In genomic region chr17:55414983-55415382, GRCh38 we compare ENCODE assay signal across 28 cellular contexts. TPM values are rescaled to one million over a fixed set of nuclear protein-coding genes. Genes with fewer than 3 reads are reported as not detected.
DNase-seq lines count a peak whose midpoint lies in the region; ATAC-seq and TF ChIP-seq lines count a peak whose summit lies in the region.
"Had no signal": no experiment of that assay in that cellular context is flagged by ENCODE, and none has a peak within 500 bp of the region (broad histone marks: within the 10 kb centered on the region; RNA-seq: fewer than 3 reads in every experiment).

No MANE protein-coding gene starts in this region.

- H3K4me3 Mint-ChIP-seq in stimulated activated naive CD8-positive, alpha-beta T cell treated with anti-CD3 and anti-CD28 coated beads, Interleukin-15, Interleukin-2, amounts not matched to agents 100 ng/mL and 50 ng/mL, for 24 hours, result peak overlapping the region; percentile 55
- no peak overlapping the region for H3K4me3 Mint-ChIP-seq in T-helper 17 cell
- peak overlapping the region in 7 of 10 donors; percentile 13 to 61 (median 43) for H3K4me3 Mint-ChIP-seq in naive thymus-derived CD8-positive, alpha-beta T cell
- H3K4me3 Mint-ChIP-seq: activated CD4-positive, alpha-beta T cell treated with anti-CD3 and anti-CD28 coated beads, Interleukin-2, amount 10 ng/mL, durations not matched to agents 24 days and 14 days; activated naive CD4-positive, alpha-beta T cell treated with anti-CD3 and anti-CD28 coated beads for 36 hours; activated T-helper 1 cell treated with anti-CD3 and anti-CD28 coated beads, Interleukin-12 subunit alpha, Interleukin-12 subunit beta, Interleukin-2, Interleukin-4 antibody, amounts not matched to agents 30 ng/mL and 10 ng/mL and 1 ng/mL, durations not matched to agents 14 hours and 24 hours and 36 hours; memory B cell; neural crest cell had no signal

- H3K4me1 Mint-ChIP-seq in stimulated activated naive CD8-positive, alpha-beta T cell treated with anti-CD3 and anti-CD28 coated beads, Interleukin-15, Interleukin-2, amounts not matched to agents 100 ng/mL and 50 ng/mL, for 24 hours (ENCODE audit: low read depth), result peaks cover 58% of the 10 kb centered on the region
- peaks cover 36% of the 10 kb centered on the region for H3K4me1 Mint-ChIP-seq in T-helper 17 cell
- H3K4me1 Mint-ChIP-seq in naive thymus-derived CD8-positive, alpha-beta T cell, result peaks cover 32 to 58% (median 52%) of the 10 kb centered on the region in 4 donors

- no peak for ATAC-seq in stimulated activated naive CD8-positive, alpha-beta T cell treated with anti-CD3 and anti-CD28 coated beads, Interleukin-15, Interleukin-2, amounts not matched to agents 100 U/mL and 50 U/mL, for 24 hours
- ATAC-seq in T-helper 17 cell (no peak), HG02588 (IDR thresholded peaks at IDR 0.05; ENCODE audit: unreplicated experiment) (no peak)
- no peak for ATAC-seq in naive thymus-derived CD8-positive, alpha-beta T cell
- ATAC-seq: gastroesophageal sphincter, left colon, pancreas had no signal

- H3K27ac Mint-ChIP-seq in stimulated activated naive CD8-positive, alpha-beta T cell treated with anti-CD3 and anti-CD28 coated beads, Interleukin-15, Interleukin-2, amounts not matched to agents 100 ng/mL and 50 ng/mL, for 24 hours, result no peak overlapping the region
- peak overlapping the region; percentile 66 for H3K27ac Mint-ChIP-seq in T-helper 17 cell
- H3K27ac Mint-ChIP-seq in naive thymus-derived CD8-positive, alpha-beta T cell, result peak overlapping the region in 6 of 10 donors; percentile 44 to 93 (median 74)
- H3K27ac Mint-ChIP-seq: activated CD4-positive, alpha-beta T cell treated with anti-CD3 and anti-CD28 coated beads, Interleukin-2, amount 10 ng/mL, durations not matched to agents 24 days and 14 days; activated naive CD4-positive, alpha-beta T cell treated with anti-CD3 and anti-CD28 coated beads for 36 hours; activated T-helper 1 cell treated with anti-CD3 and anti-CD28 coated beads, Interleukin-12 subunit alpha, Interleukin-12 subunit beta, Interleukin-2, Interleukin-4 antibody, amounts not matched to agents 30 ng/mL and 10 ng/mL and 1 ng/mL, durations not matched to agents 14 hours and 24 hours and 36 hours; memory B cell had no signal

- no peak for DNase-seq in stimulated activated naive CD8-positive, alpha-beta T cell treated with anti-CD3 and anti-CD28 coated beads, Interleukin-15, Interleukin-2, amounts not matched to agents 100 U/mL and 50 U/mL, for 24 hours
- no peak for DNase-seq in T-helper 17 cell
- no peak for DNase-seq in naive thymus-derived CD8-positive, alpha-beta T cell
- no peak for DNase-seq in HEK293T (ENCODE audit: extremely low spot score)
- DNase-seq in OCI-M2 (lab: John Stamatoyannopoulos, UW; ENCODE audit: unreplicated experiment), result no peak
- DNase-seq: activated CD4-positive, alpha-beta T cell treated with anti-CD3 and anti-CD28 coated beads, Interleukin-2, amount 10 ng/mL, durations not matched to agents 24 days and 14 days; activated naive CD4-positive, alpha-beta T cell treated with anti-CD3 and anti-CD28 coated beads for 36 hours; C1 segment of cervical spinal cord; DMS79 treated with DMSO at 0.1 percent for 48 hours; GDM1; hypothalamus; IMR-90; left colon; MV-4-11; NCI-H1436; pancreas; retina; stimulated activated CD4-positive, alpha-beta T cell treated with anti-CD3 and anti-CD28 coated beads, Interleukin-1b, Interleukin-23, amount 100 ng/mL, for 48 hours; T1000; transverse colon had no signal

- POLR2A ChIA-PET in naive thymus-derived CD8-positive, alpha-beta T cell (lab: Charles Lee), result interaction anchor here (0.7 kb wide), 1 partner anchor 421 kb away, joined by 4 read pairs; no protein-coding TSS in a partner anchor
- POLR2A ChIA-PET in HEK293T (lab: Yijun Ruan, JAX), result no interaction called here

- CTCF ChIA-PET in HEK293T (lab: Yijun Ruan, JAX), result no interaction called here

- peaks cover 66% of the 10 kb centered on the region for H3K36me3 Mint-ChIP-seq in stimulated activated naive CD8-positive, alpha-beta T cell treated with anti-CD3 and anti-CD28 coated beads, Interleukin-15, Interleukin-2, amounts not matched to agents 100 ng/mL and 50 ng/mL, for 24 hours (ENCODE audit: low read depth)
- H3K36me3 Mint-ChIP-seq in T-helper 17 cell (ENCODE audit: low read depth), result peaks cover 3% of the 10 kb centered on the region
- H3K36me3 Mint-ChIP-seq in naive thymus-derived CD8-positive, alpha-beta T cell, result peaks cover 0 to 35% (median 17%) of the 10 kb centered on the region in 3 donors

- H3K9me3 ChIP-seq in T-helper 17 cell (ENCODE audit: control insufficient read depth, low read length, poor library complexity, severe bottlenecking), result no peaks in the 10 kb centered on the region
- H3K9me3 ChIP-seq: gastroesophageal sphincter, HAP-1, pancreas, SJSA1, transverse colon had no signal

- H3K27me3 Mint-ChIP-seq in stimulated activated naive CD8-positive, alpha-beta T cell treated with anti-CD3 and anti-CD28 coated beads, Interleukin-15, Interleukin-2, amounts not matched to agents 100 ng/mL and 50 ng/mL, for 24 hours, result no peaks in the 10 kb centered on the region
- no peaks in the 10 kb centered on the region for H3K27me3 Mint-ChIP-seq in T-helper 17 cell
- no peaks in the 10 kb centered on the region for H3K27me3 Mint-ChIP-seq in naive thymus-derived CD8-positive, alpha-beta T cell
- H3K27me3 Mint-ChIP-seq: activated CD4-positive, alpha-beta T cell treated with anti-CD3 and anti-CD28 coated beads, Interleukin-2, amount 10 ng/mL, durations not matched to agents 24 days and 14 days; memory B cell had no signal

- H3K9me3 Mint-ChIP-seq in stimulated activated naive CD8-positive, alpha-beta T cell treated with anti-CD3 and anti-CD28 coated beads, Interleukin-15, Interleukin-2, amounts not matched to agents 100 ng/mL and 50 ng/mL, for 24 hours, result no peaks in the 10 kb centered on the region
- H3K9me3 Mint-ChIP-seq in naive thymus-derived CD8-positive, alpha-beta T cell, result no peaks in the 10 kb centered on the region
- H3K9me3 Mint-ChIP-seq: activated CD4-positive, alpha-beta T cell treated with anti-CD3 and anti-CD28 coated beads, Interleukin-2, amount 10 ng/mL, durations not matched to agents 24 days and 14 days; activated naive CD4-positive, alpha-beta T cell treated with anti-CD3 and anti-CD28 coated beads for 36 hours; activated T-helper 1 cell treated with anti-CD3 and anti-CD28 coated beads, Interleukin-12 subunit alpha, Interleukin-12 subunit beta, Interleukin-2, Interleukin-4 antibody, amounts not matched to agents 30 ng/mL and 10 ng/mL and 1 ng/mL, durations not matched to agents 14 hours and 24 hours and 36 hours; memory B cell had no signal

TF ChIP-seq in HEK293T, 16 proteins besides CTCF, POLR2A, EP300 and RAD21:
- TF ChIP-seq FOXK2 (IDR thresholded peaks at IDR 0.05) (no peak), ELF4 (IDR thresholded peaks at IDR 0.05) (no peak), FOXA1 (IDR thresholded peaks at IDR 0.05) (no peak), NFRKB (IDR thresholded peaks at IDR 0.05) (no peak), BHLHE40 (IDR thresholded peaks at IDR 0.05; ENCODE audit: borderline replicate concordance) (no peak), SP1 (IDR thresholded peaks at IDR 0.05) (no peak), LEF1 (IDR thresholded peaks at IDR 0.05; ENCODE audit: borderline replicate concordance) (no peak), SUZ12 (IDR thresholded peaks at IDR 0.05) (no peak), TARDBP (IDR thresholded peaks at IDR 0.05) (no peak), CTBP1 (IDR thresholded peaks at IDR 0.05; ENCODE audit: borderline replicate concordance) (no peak), HDGF (IDR thresholded peaks at IDR 0.05; ENCODE audit: borderline replicate concordance) (no peak), FOXM1 (IDR thresholded peaks at IDR 0.05; ENCODE audit: borderline replicate concordance) (no peak), ZNF384 (IDR thresholded peaks at IDR 0.05) (no peak)
- TF ChIP-seq, protein P1, sequence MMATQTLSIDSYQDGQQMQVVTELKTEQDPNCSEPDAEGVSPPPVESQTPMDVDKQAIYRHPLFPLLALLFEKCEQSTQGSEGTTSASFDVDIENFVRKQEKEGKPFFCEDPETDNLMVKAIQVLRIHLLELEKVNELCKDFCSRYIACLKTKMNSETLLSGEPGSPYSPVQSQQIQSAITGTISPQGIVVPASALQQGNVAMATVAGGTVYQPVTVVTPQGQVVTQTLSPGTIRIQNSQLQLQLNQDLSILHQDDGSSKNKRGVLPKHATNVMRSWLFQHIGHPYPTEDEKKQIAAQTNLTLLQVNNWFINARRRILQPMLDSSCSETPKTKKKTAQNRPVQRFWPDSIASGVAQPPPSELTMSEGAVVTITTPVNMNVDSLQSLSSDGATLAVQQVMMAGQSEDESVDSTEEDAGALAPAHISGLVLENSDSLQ (IDR thresholded peaks at IDR 0.05), result no peak

RNA-seq across cellular contexts. Expression of gene MMD, which starts 6.7 kb away (rescaled TPM):
- 100 to 1,000 TPM in 1 of 2 donors, 10 to 100 TPM in 1; 21.4 to 114 TPM for total RNA-seq in T-helper 17 cell
- 10 to 100 TPM in 1 of 2 experiments, 1 to 10 TPM in 1; 9.8 to 10.4 TPM for total RNA-seq in naive thymus-derived CD8-positive, alpha-beta T cell
- polyA plus RNA-seq in naive thymus-derived CD8-positive, alpha-beta T cell, result 10 to 100 TPM in 2 of 3 donors, 1 to 10 TPM in 1; 9.4 to 15.5 (median 12.1) TPM
